ENCODE assay signal across 8 cellular contexts in the genomic region with DNA sequence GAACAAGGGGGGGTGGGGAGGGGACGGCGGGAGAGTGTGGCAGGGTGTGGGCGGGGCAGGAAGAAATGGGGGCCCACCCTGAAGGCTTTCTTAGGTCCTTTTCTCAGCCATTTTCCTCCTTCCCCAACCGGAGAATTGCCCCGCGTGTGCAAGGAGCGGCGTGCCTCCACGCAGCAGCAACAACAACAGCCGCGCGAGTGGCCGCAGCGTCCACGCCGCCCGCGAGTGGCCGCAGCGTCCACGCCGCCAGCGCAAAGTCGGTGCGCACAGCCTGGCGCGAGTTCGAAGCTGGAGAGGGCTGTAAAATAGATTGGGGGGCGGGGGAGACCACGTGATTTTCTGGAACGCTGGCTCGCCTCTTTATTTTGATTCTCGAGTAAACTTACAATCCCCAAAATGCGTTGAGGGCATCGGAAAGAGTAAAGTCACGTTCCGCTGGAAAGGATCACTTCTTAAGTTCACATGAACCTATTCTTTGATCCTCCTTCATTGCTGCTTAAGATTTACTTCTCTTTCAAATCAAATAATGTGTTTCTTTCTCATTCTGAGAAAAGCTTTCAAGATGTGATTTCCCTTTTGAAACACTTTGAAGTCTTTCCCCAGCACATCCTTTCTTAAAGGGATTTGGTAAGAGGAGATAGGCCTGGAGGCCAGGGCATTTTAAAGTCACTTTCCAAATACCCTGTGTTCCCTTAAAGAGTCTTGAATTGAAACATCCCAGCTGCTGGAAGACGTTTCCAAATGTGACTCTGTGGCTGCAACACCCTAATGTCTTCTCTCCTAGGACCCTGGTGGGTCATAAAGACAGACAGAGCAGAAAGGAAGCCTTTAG.
DNase-seq lines count a peak whose midpoint lies in the region; TF ChIP-seq lines count a peak whose summit lies in the region.

No MANE protein-coding gene starts in this region.

- H3K4me1 ChIP-seq in Caco-2 (peaks cover 29% of the 10 kb centered on the region), OCI-LY7 (ENCODE audit: insufficient read depth, low read length, poor library complexity, severe bottlenecking) (peaks cover 70% of the 10 kb centered on the region)

- H3K4me1 Mint-ChIP-seq in Caco-2 (ENCODE audit: low read depth, unreplicated experiment): peaks cover 53% of the 10 kb centered on the region
- H3K4me1 Mint-ChIP-seq in mesothelial cell of epicardium: peaks cover 50% of the 10 kb centered on the region

- no peaks in the 10 kb centered on the region for H3K27me3 ChIP-seq in Caco-2 (replicated peaks; ENCODE audit: control insufficient read depth, insufficient read depth, low read length)

- peak overlapping the region; percentile 67 for H3K27ac Mint-ChIP-seq in Caco-2 (ENCODE audit: unreplicated experiment)
- peak overlapping the region; percentile 74 for H3K27ac Mint-ChIP-seq in mesothelial cell of epicardium

- H3K4me3 Mint-ChIP-seq in Caco-2 (ENCODE audit: unreplicated experiment) (no peak overlapping the region), mesothelial cell of epicardium (no peak overlapping the region)

- CTCF ChIA-PET in Caco-2 (lab: Charles Lee) (interaction anchor here (1.8 to 2.6 kb wide), 2 partner anchors 18 kb away, joined by 5 to 9 read pairs; no protein-coding TSS in a partner anchor), OCI-LY7 (lab: Charles Lee; ENCODE audit: unreplicated experiment) (no interaction called here)

- H3K27me3 Mint-ChIP-seq in Caco-2 (ENCODE audit: insufficient read depth, unreplicated experiment): no peaks in the 10 kb centered on the region
- H3K27me3 Mint-ChIP-seq in mesothelial cell of epicardium (ENCODE audit: low read depth): no peaks in the 10 kb centered on the region

- no peaks in the 10 kb centered on the region for H3K9me2 ChIP-seq in OCI-LY7 (ENCODE audit: insufficient read depth, low read length)

- intact Hi-C loops in Caco-2 (cut with micrococcal nuclease; ENCODE audit: unreplicated experiment): loop anchor here (5.0 kb wide), 2 partner anchors 83 to 207 kb away; no protein-coding TSS in a partner anchor
- intact Hi-C loops in OCI-LY7 (cut with micrococcal nuclease; ENCODE audit: unreplicated experiment): loop anchor here (2.0 kb wide), 1 partner anchor 67 kb away; the partner anchor contains the start of gene ZNF217

- DNase-seq in Caco-2: peak in 1 of 2 experiments; percentile 16
- peak; percentile 41 for DNase-seq in OCI-LY7 (ENCODE audit: low spot score)
- DNase-seq in cardiac fibroblast (ENCODE audit: low read depth in 2 of 2): peak; percentile 36 to 50
- DNase-seq in mesothelial cell of epicardium (ENCODE audit: low spot score in 2 of 2, unreplicated experiment in 2 of 2): no peak
- DNase-seq in stimulated activated naive CD4-positive, alpha-beta T cell treated with Interleukin-2 at 50 U/mL for 16 hours (lab: John Stamatoyannopoulos, UW): peak; percentile 25
- DNase-seq in HT-29 (ENCODE audit: low spot score): no peak
- DNase-seq in 8988T: no peak
- no peak for DNase-seq in HPDE6-E6E7 (ENCODE audit: extremely low spot score)

- H3K9me3 Mint-ChIP-seq in Caco-2 (ENCODE audit: unreplicated experiment) (no peaks in the 10 kb centered on the region), mesothelial cell of epicardium (no peaks in the 10 kb centered on the region)

- no TSS peak for BruUV-seq in Caco-2 (replicated peaks; lab: Mats Ljungman, UMichigan)
- no TSS peak for BruUV-seq in OCI-LY7 (replicated peaks; lab: Mats Ljungman, UMichigan)

- H3K4me2 ChIP-seq in OCI-LY7 (ENCODE audit: low read length): peak overlapping the region; percentile 73

- peak overlapping the region; percentile 67 for H3K27ac ChIP-seq in OCI-LY7 (ENCODE audit: low read depth, low read length, poor library complexity, severe bottlenecking)

- no peaks in the 10 kb centered on the region for H4K20me1 ChIP-seq in OCI-LY7 (ENCODE audit: insufficient read depth, low read length)

- H3K79me2 ChIP-seq in OCI-LY7 (ENCODE audit: insufficient read depth, low read depth, low read length): no peaks in the 10 kb centered on the region

- POLR2A ChIA-PET in Caco-2 (lab: Charles Lee) (interaction anchor here (0.9 kb wide), 1 partner anchor 78 kb away, joined by 5 read pairs; no protein-coding TSS in a partner anchor), OCI-LY7 (lab: Charles Lee) (interaction anchor here (0.6 to 3.3 kb wide), 14 partner anchors 9 to 205 kb away, joined by 3 to 14 read pairs (median 4); no protein-coding TSS in a partner anchor)

- H3K9me3 ChIP-seq in Caco-2 (no peaks in the 10 kb centered on the region), OCI-LY7 (ENCODE audit: low read length) (no peaks in the 10 kb centered on the region)

- H3K36me3 ChIP-seq in Caco-2 (ENCODE audit: control insufficient read depth, insufficient read depth, low read length): no peaks in the 10 kb centered on the region
- H3K36me3 ChIP-seq in OCI-LY7 (ENCODE audit: insufficient read depth, low read length): no peaks in the 10 kb centered on the region

- no peaks in the 10 kb centered on the region for H3K36me3 Mint-ChIP-seq in Caco-2 (ENCODE audit: insufficient read depth, unreplicated experiment)
- H3K36me3 Mint-ChIP-seq in mesothelial cell of epicardium: no peaks in the 10 kb centered on the region

- no peak overlapping the region for H3K4me3 ChIP-seq in Caco-2 (ENCODE audit: low read depth, low read length)
- peak overlapping the region; percentile 57 for H3K4me3 ChIP-seq in OCI-LY7 (ENCODE audit: low read depth, low read length, poor library complexity, severe bottlenecking)
- H3K4me3 ChIP-seq in cardiac fibroblast (replicated peaks in 1 of 2; ENCODE audit: low read depth in 2 of 2, low read length in 2 of 2): peak overlapping the region in 1 of 2 donors; percentile 40

- TF ChIP-seq CTCF in Caco-2 (IDR thresholded peaks at IDR 0.05; ENCODE audit: insufficient read depth in 1 of 2, low read depth in 1 of 2, low read length in 1 of 2, severe bottlenecking in 1 of 2, unreplicated experiment in 1 of 2) (no peak), OCI-LY7 (conservative IDR thresholded peaks at IDR 0.05; ENCODE audit: low read length) (no peak), cardiac fibroblast (IDR thresholded peaks at IDR 0.05; ENCODE audit: low read depth, low read length) (no peak), mesothelial cell of epicardium (IDR thresholded peaks at IDR 0.05; ENCODE audit: unreplicated experiment) (no peak)

- peak overlapping the region; percentile 95 for H2AFZ ChIP-seq in OCI-LY7 (ENCODE audit: low read length)

Comparison
In these comparisons a context has a peak if more than half of its experiments do, and no peak if none do; other contexts are left out.
1. DNase-seq: peak in OCI-LY7 (single experiment), cardiac fibroblast (2 of 2) and stimulated activated naive CD4-positive, alpha-beta T cell treated with Interleukin-2 at 50 U/mL for 16 hours (single experiment); none in mesothelial cell of epicardium (0 of 2), HT-29 (single experiment), 8988T (single experiment) and HPDE6-E6E7 (single experiment).